In the genomic region with DNA sequence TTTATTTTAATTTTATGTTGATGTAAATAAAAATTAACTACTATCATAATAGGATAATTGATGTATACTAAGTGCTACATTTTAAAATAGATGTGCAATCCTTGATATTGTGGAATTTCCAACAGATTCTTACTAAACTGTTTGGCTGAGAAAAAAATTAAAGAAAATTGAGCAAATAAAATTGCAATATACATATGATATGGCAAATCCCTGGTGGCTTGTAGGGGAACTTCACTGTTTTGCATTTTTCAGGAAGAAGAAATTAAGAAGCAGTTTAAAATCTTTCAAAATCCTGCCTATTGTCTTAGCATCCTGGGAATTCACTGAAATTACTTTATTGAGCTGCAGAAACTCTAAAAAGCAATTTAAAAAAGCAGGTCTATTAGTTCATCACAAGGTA, we compare ENCODE assay signal across 18 cellular contexts.
A peak's percentile ranks its signal among the peaks of the same experiment; 100 is the strongest.
DNase-seq lines count a peak whose midpoint lies in the region; TF ChIP-seq lines count a peak whose summit lies in the region.
"Had no signal": no experiment of that assay in that cellular context is flagged by ENCODE, and none has a peak within 500 bp of the region (broad histone marks: within the 10 kb centered on the region; RNA-seq: fewer than 3 reads in every experiment).

No MANE protein-coding gene starts in this region.

- H3K27ac Mint-ChIP-seq in HFFc6 = no peak overlapping the region
- H3K27ac Mint-ChIP-seq: B cell; CD4-positive, alpha-beta memory T cell had no signal

- peak; percentile 38; the same call in 1 of the 2 replicates for TF ChIP-seq CTCF in HFFc6 (IDR thresholded peaks at IDR 0.05)
- peak; percentile 33 for TF ChIP-seq CTCF in brain microvascular endothelial cell (IDR thresholded peaks at IDR 0.05; ENCODE audit: low read depth, low read length, missing control alignments)
- TF ChIP-seq CTCF in kidney epithelial cell (IDR thresholded peaks at IDR 0.05; ENCODE audit: insufficient read depth, low read length, poor library complexity, severe bottlenecking) = peak; percentile 7
- peak; percentile 16 for TF ChIP-seq CTCF in smooth muscle cell (IDR thresholded peaks at IDR 0.05; ENCODE audit: borderline replicate concordance, insufficient read depth, poor library complexity, severe bottlenecking)
- TF ChIP-seq CTCF in MM.1S (IDR thresholded peaks at IDR 0.05; ENCODE audit: low read length) = no peak

- no peaks in the 10 kb centered on the region for H3K4me1 Mint-ChIP-seq in HFFc6 (ENCODE audit: low read depth)
- H3K4me1 Mint-ChIP-seq: B cell; CD4-positive, alpha-beta memory T cell had no signal

- H3K27ac ChIP-seq in brain microvascular endothelial cell (no peak overlapping the region), smooth muscle cell (ENCODE audit: low read depth) (no peak overlapping the region), MM.1S (ENCODE audit: low read length) (no peak overlapping the region)
- H3K27ac ChIP-seq: GM23248, Peyer's patch had no signal

- no peak for DNase-seq in HFFc6
- no peak for DNase-seq in brain microvascular endothelial cell
- DNase-seq in kidney epithelial cell (ENCODE audit: low read depth) = no peak
- no peak for DNase-seq in smooth muscle cell (lab: John Stamatoyannopoulos, UW; ENCODE audit: unreplicated experiment)
- DNase-seq in C1 segment of cervical spinal cord (lab: John Stamatoyannopoulos, UW) = no peak
- DNase-seq in AML-193 (lab: John Stamatoyannopoulos, UW) = no peak
- DNase-seq in MM.1S = no peak
- DNase-seq: ACHN; CD4-positive, alpha-beta memory T cell; DMS79 treated with DMSO at 0.1 percent for 48 hours; GM23248; KG1; NCI-H1092; NCI-H146; NCI-H2081 treated with DMSO at 0.1 percent for 48 hours; NCI-H510A treated with DMSO at 0.1 percent for 48 hours; Peyer's patch had no signal

- no peak overlapping the region for H3K4me2 ChIP-seq in smooth muscle cell
- H3K4me2 ChIP-seq in MM.1S (ENCODE audit: low read depth, low read length) = no peak overlapping the region

- H3K9ac ChIP-seq in smooth muscle cell (ENCODE audit: low read depth) (no peak overlapping the region), MM.1S (ENCODE audit: low read length) (no peak overlapping the region)
- H3K9ac ChIP-seq: GM23248 had no signal

- no peaks in the 10 kb centered on the region; the same call in 1 of the 2 replicates for H3K27me3 Mint-ChIP-seq in HFFc6 (ENCODE audit: insufficient read depth)
- H3K27me3 Mint-ChIP-seq: B cell; CD4-positive, alpha-beta memory T cell had no signal

- H3F3A ChIP-seq in smooth muscle cell (ENCODE audit: low read depth) (no peaks in the 10 kb centered on the region), MM.1S (ENCODE audit: insufficient read depth, low read length) (no peaks in the 10 kb centered on the region)

- H3K9me3 ChIP-seq in smooth muscle cell (replicated peaks; ENCODE audit: low read depth) (no peaks in the 10 kb centered on the region), MM.1S (replicated peaks; ENCODE audit: insufficient read depth, low read length) (no peaks in the 10 kb centered on the region)
- H3K9me3 ChIP-seq: Peyer's patch had no signal

- H3K9me2 ChIP-seq in MM.1S (replicated peaks; ENCODE audit: insufficient read depth, low read length) = no peaks in the 10 kb centered on the region

- H3K4me3 Mint-ChIP-seq in HFFc6 = no peak overlapping the region
- H3K4me3 Mint-ChIP-seq: B cell; CD4-positive, alpha-beta memory T cell had no signal

- H3K4me3 ChIP-seq in brain microvascular endothelial cell (ENCODE audit: low read depth, low read length) (no peak overlapping the region), kidney epithelial cell (ENCODE audit: low read depth, low read length) (no peak overlapping the region), smooth muscle cell (no peak overlapping the region), MM.1S (ENCODE audit: low read length) (no peak overlapping the region)
- H3K4me3 ChIP-seq: GM23248, Peyer's patch had no signal

- H4K20me1 ChIP-seq in smooth muscle cell (ENCODE audit: low read depth) (no peaks in the 10 kb centered on the region), MM.1S (ENCODE audit: insufficient read depth, low read length) (no peaks in the 10 kb centered on the region)

- no peaks in the 10 kb centered on the region for H3K4me1 ChIP-seq in smooth muscle cell (ENCODE audit: low read depth)
- H3K4me1 ChIP-seq in MM.1S (ENCODE audit: low read length) = no peaks in the 10 kb centered on the region
- H3K4me1 ChIP-seq: Peyer's patch had no signal

- no peak overlapping the region for H2AFZ ChIP-seq in smooth muscle cell (ENCODE audit: low read depth)
- no peak overlapping the region for H2AFZ ChIP-seq in MM.1S (ENCODE audit: low read length)
- H2AFZ ChIP-seq: GM23248 had no signal

- H3K9me3 Mint-ChIP-seq in HFFc6 = peaks cover 20% of the 10 kb centered on the region; the same call in 1 of the 2 replicates

- in situ Hi-C loops in brain microvascular endothelial cell (cut with HindIII; ENCODE audit: low pct_ligation_motif_present, low sequenced_read_pairs) = no loop called here

- H3K79me2 ChIP-seq in smooth muscle cell (ENCODE audit: low read depth) = no peaks in the 10 kb centered on the region
- H3K79me2 ChIP-seq in MM.1S (ENCODE audit: low read length) = no peaks in the 10 kb centered on the region

- H3K36me3 ChIP-seq in brain microvascular endothelial cell (replicated peaks) (no peaks in the 10 kb centered on the region), kidney epithelial cell (ENCODE audit: control insufficient read depth, insufficient read depth, low read length) (no peaks in the 10 kb centered on the region), smooth muscle cell (ENCODE audit: low read depth) (no peaks in the 10 kb centered on the region), MM.1S (replicated peaks; ENCODE audit: insufficient read depth, low read length) (no peaks in the 10 kb centered on the region)
- H3K36me3 ChIP-seq: Peyer's patch had no signal

- H3K27me3 ChIP-seq in brain microvascular endothelial cell (replicated peaks) (no peaks in the 10 kb centered on the region), kidney epithelial cell (ENCODE audit: control insufficient read depth, insufficient read depth, low read length) (no peaks in the 10 kb centered on the region), smooth muscle cell (ENCODE audit: low read depth) (no peaks in the 10 kb centered on the region), MM.1S (replicated peaks; ENCODE audit: insufficient read depth, low read length) (no peaks in the 10 kb centered on the region)
- H3K27me3 ChIP-seq: Peyer's patch had no signal

- H3K36me3 Mint-ChIP-seq in HFFc6 (ENCODE audit: low read depth) = no peaks in the 10 kb centered on the region
- H3K36me3 Mint-ChIP-seq: CD4-positive, alpha-beta memory T cell had no signal
